ENCODE assay signal across 9 cellular contexts in genomic region chr4:926538-926937, GRCh38. TPM values are rescaled to one million over a fixed set of nuclear protein-coding genes. Genes with fewer than 3 reads are reported as not detected.
DNase-seq lines count a peak whose midpoint lies in the region; ATAC-seq, FAIRE-seq and TF ChIP-seq lines count a peak whose summit lies in the region.
"Had no signal": no experiment of that assay in that cellular context is flagged by ENCODE, and none has a peak within 500 bp of the region (broad histone marks: within the 10 kb centered on the region; RNA-seq: fewer than 3 reads in every experiment).

No MANE protein-coding gene starts in this region.

- peaks cover 81% of the 10 kb centered on the region for H3K79me2 ChIP-seq in DOHH2 (ENCODE audit: control insufficient read depth, low read length)

- DNase-seq in LNCaP clone FGC (ENCODE audit: low read depth) (no peak), colonic mucosa (peak; percentile 43), neural crest cell (ENCODE audit: low read depth, low spot score) (peak; percentile 41), kidney (no peak), AML-193 (lab: John Stamatoyannopoulos, UW) (no peak), SK-N-DZ (ENCODE audit: low spot score) (no peak)

- no peak overlapping the region for H3K27ac ChIP-seq in DOHH2 (ENCODE audit: low read depth, low read length)
- H3K27ac ChIP-seq in colonic mucosa: no peak overlapping the region
- no peak overlapping the region for H3K27ac ChIP-seq in kidney (ENCODE audit: low read depth in 2 of 2, low read length in 2 of 2)
- H3K27ac ChIP-seq: VCaP had no signal

- H3K9me3 Mint-ChIP-seq in neural crest cell: no peaks in the 10 kb centered on the region

- H3K9me2 ChIP-seq in DOHH2 (replicated peaks; ENCODE audit: control insufficient read depth, low read length): no peaks in the 10 kb centered on the region

- no peak overlapping the region for H3K27ac Mint-ChIP-seq in neural crest cell (ENCODE audit: unreplicated experiment)

- TF ChIP-seq CTCF in DOHH2 (IDR thresholded peaks at IDR 0.05; ENCODE audit: low read depth, low read length, poor library complexity, severe bottlenecking) (peak; percentile 34), LNCaP clone FGC (IDR thresholded peaks at IDR 0.05; ENCODE audit: control insufficient read depth, extremely low read depth, insufficient read depth) (peak; percentile 48), colonic mucosa (IDR thresholded peaks at IDR 0.05) (no peak), neural crest cell (conservative IDR thresholded peaks at IDR 0.05) (peak; percentile 60), kidney (IDR thresholded peaks at IDR 0.05; ENCODE audit: borderline replicate concordance, extremely low read depth, insufficient read depth) (no peak)

- peaks cover 33% of the 10 kb centered on the region for H4K20me1 ChIP-seq in DOHH2 (ENCODE audit: control insufficient read depth, insufficient read depth, low read depth, low read length)

- ATAC-seq in GM18520 (IDR thresholded peaks at IDR 0.05; ENCODE audit: unreplicated experiment): no peak

- H3K36me3 ChIP-seq in DOHH2 (ENCODE audit: control insufficient read depth, low read length) (peaks cover 3% of the 10 kb centered on the region; the same call in 1 of the 2 replicates), colonic mucosa (no peaks in the 10 kb centered on the region), kidney (ENCODE audit: control insufficient read depth in 1 of 2, insufficient read depth in 2 of 2, low read length in 2 of 2) (no peaks in the 10 kb centered on the region)

- H3K4me3 ChIP-seq in DOHH2 (ENCODE audit: low read length) (no peak overlapping the region), LNCaP clone FGC (ENCODE audit: low read depth, low read length) (no peak overlapping the region), colonic mucosa (no peak overlapping the region), kidney (ENCODE audit: low read length in 2 of 2) (no peak overlapping the region)

- H3K4me3 Mint-ChIP-seq in neural crest cell: no peak overlapping the region

- peaks cover 5% of the 10 kb centered on the region for H3K36me3 Mint-ChIP-seq in neural crest cell (ENCODE audit: low read depth)

- H3K27me3 ChIP-seq in DOHH2 (ENCODE audit: control insufficient read depth, low read length): no peaks in the 10 kb centered on the region
- no peaks in the 10 kb centered on the region for H3K27me3 ChIP-seq in colonic mucosa

- peaks cover 28% of the 10 kb centered on the region for H3K4me1 Mint-ChIP-seq in neural crest cell

- H3K4me1 ChIP-seq in DOHH2 (ENCODE audit: control insufficient read depth, low read length): peaks cover 56% of the 10 kb centered on the region
- H3K4me1 ChIP-seq in colonic mucosa: peaks cover 14% of the 10 kb centered on the region
- H3K4me1 ChIP-seq in kidney (ENCODE audit: control insufficient read depth in 1 of 2, insufficient read depth in 1 of 2, low read depth in 1 of 2, low read length in 2 of 2): peaks cover 12 to 13% of the 10 kb centered on the region in 2 donors

- intact Hi-C loops in colonic mucosa (cut with DNase I): no loop called here
- intact Hi-C loops in kidney (cut with DNase I): no loop called here

- FAIRE-seq in kidney (lab: Jason Lieb, UNC): no peak

- H3K27me3 Mint-ChIP-seq in neural crest cell (ENCODE audit: low read depth): no peaks in the 10 kb centered on the region

- no peaks in the 10 kb centered on the region for H3K9me3 ChIP-seq in DOHH2 (ENCODE audit: control insufficient read depth, insufficient read depth, low read length)
- H3K9me3 ChIP-seq in colonic mucosa: no peaks in the 10 kb centered on the region
- H3K9me3 ChIP-seq in kidney (ENCODE audit: control insufficient read depth in 1 of 2, low read length in 2 of 2): no peaks in the 10 kb centered on the region

- no peak overlapping the region for H3K4me2 ChIP-seq in DOHH2 (ENCODE audit: low read length)

- H3F3A ChIP-seq in DOHH2 (ENCODE audit: control insufficient read depth, insufficient read depth): peaks cover 33% of the 10 kb centered on the region

- no peak overlapping the region for H3K9ac ChIP-seq in colonic mucosa (ENCODE audit: low read depth in 2 of 2, low read length in 2 of 2)
- no peak overlapping the region for H3K9ac ChIP-seq in kidney (ENCODE audit: low read length in 2 of 2)

RNA-seq across cellular contexts. Expression of gene GAK, which starts 5.6 kb away (rescaled TPM):
- total RNA-seq in colonic mucosa (100 to 1,000 TPM; 198 to 266 TPM), neural crest cell (83.4 and 87.7 TPM in 2 replicates), kidney (124 TPM)
- 92.0 TPM for polyA plus RNA-seq in kidney (ENCODE audit: insufficient read depth, low read depth, low replicate concordance)
- 66.9 and 67.3 TPM in 2 replicates for polyA plus RNA-seq in SK-N-DZ (2014; cell fraction: cytosol; rRNA removed)
- polyA plus RNA-seq in SK-N-DZ (2014; cell fraction: nucleus; rRNA removed): 79.4 and 99.7 TPM in 2 replicates

RNA-seq across cellular contexts. Expression of gene TMEM175, which starts 5.7 kb away (rescaled TPM):
- 10 to 100 TPM; 17.7 to 30.2 TPM for total RNA-seq in colonic mucosa
- total RNA-seq in neural crest cell: 15.2 and 22.1 TPM in 2 replicates
- total RNA-seq in kidney: 31.1 TPM
- polyA plus RNA-seq in kidney (ENCODE audit: insufficient read depth, low read depth, low replicate concordance): 26.0 TPM
- polyA plus RNA-seq in SK-N-DZ (2014; cell fraction: cytosol; rRNA removed): 6.0 and 7.4 TPM in 2 replicates
- 62.1 and 116 TPM in 2 replicates for polyA plus RNA-seq in SK-N-DZ (2014; cell fraction: nucleus; rRNA removed)

RNA-seq across cellular contexts. Expression of gene DGKQ, which starts 46.8 kb away (rescaled TPM):
- total RNA-seq in colonic mucosa (10 to 100 TPM; 39.4 to 68.2 TPM), neural crest cell (15.0 and 15.7 TPM in 2 replicates), kidney (13.7 TPM)
- 3.5 TPM for polyA plus RNA-seq in kidney (ENCODE audit: insufficient read depth, low read depth, low replicate concordance)
- 1.3 and 1.5 TPM in 2 replicates for polyA plus RNA-seq in SK-N-DZ (2014; cell fraction: cytosol; rRNA removed)
- 11.1 and 12.0 TPM in 2 replicates for polyA plus RNA-seq in SK-N-DZ (2014; cell fraction: nucleus; rRNA removed)

Comparison
In these comparisons a context has a peak if more than half of its experiments do, and no peak if none do; other contexts are left out.
1. CTCF ChIP-seq: peak in DOHH2 (single experiment), LNCaP clone FGC (single experiment) and neural crest cell (single experiment); none in colonic mucosa (single experiment) and kidney (single experiment).
2. DNase-seq: peak in colonic mucosa (single experiment) and neural crest cell (single experiment); none in LNCaP clone FGC (single experiment), kidney (single experiment), AML-193 (0 of 2) and SK-N-DZ (single experiment).